In the genomic region with DNA sequence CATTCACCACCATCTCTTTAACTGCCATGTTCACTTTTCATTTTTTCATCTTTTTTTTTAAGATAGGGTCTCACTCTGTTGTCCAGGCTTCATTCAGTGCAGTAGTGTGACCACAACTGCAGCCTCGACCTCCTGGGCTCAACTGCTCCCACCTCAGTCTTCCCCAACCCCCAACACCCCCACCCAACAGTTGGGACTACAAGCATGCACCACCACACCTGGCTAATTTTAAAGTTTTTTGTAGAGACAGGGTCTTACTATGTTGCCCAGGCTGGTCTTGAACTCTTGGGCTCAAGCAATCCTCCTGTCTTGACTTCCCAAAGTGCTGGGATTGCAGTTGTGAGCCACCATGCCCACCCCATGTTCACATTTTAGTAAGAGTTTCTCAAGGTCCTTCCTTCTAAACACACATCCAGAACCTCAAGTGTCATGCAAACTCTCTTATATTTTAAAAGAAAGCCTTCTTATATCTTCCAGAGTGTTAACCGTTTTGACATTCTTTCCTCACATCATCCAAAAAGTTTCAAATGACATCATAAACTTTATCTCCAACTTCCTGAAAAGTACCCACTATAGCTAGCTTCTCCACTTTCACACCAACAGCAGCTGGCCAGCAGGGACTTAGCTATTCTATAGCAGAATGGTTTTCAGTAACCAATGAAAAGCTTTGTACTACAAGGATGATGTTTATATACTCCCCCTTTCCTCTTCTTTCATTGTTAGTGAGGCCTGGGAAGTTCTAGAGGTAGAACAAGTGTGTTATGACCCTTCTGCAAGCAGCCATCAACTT, we compare ENCODE assay signal across 20 cellular contexts. TPM values are rescaled to one million over a fixed set of nuclear protein-coding genes. Genes with fewer than 3 reads are reported as not detected.
DNase-seq lines count a peak whose midpoint lies in the region; ATAC-seq, FAIRE-seq and TF ChIP-seq lines count a peak whose summit lies in the region.
"Had no signal": no experiment of that assay in that cellular context is flagged by ENCODE, and none has a peak within 500 bp of the region (broad histone marks: within the 10 kb centered on the region; RNA-seq: fewer than 3 reads in every experiment).

No MANE protein-coding gene starts in this region.

- peaks cover 17 to 21% of the 10 kb centered on the region in 2 donors for H3K4me1 Mint-ChIP-seq in natural killer cell
- peaks cover 5 to 10% of the 10 kb centered on the region in 2 donors for H3K4me1 Mint-ChIP-seq in natural killer cell treated with Interleukin-12 subunit alpha and Interleukin-12 subunit beta and Interleukin-15 and Interleukin-18, amount 100 ng/mL, for 72 hours (ENCODE audit: low read depth in 2 of 2)
- peaks cover 11% of the 10 kb centered on the region for H3K4me1 Mint-ChIP-seq in stimulated activated effector memory CD8-positive, alpha-beta T cell treated with anti-CD3 and anti-CD28 coated beads, Interleukin-12 subunit alpha, Interleukin-12 subunit beta, amount 100 ng/mL, for 72 hours
- H3K4me1 Mint-ChIP-seq: neural progenitor cell had no signal

- no peaks in the 10 kb centered on the region for H3K36me3 Mint-ChIP-seq in natural killer cell
- H3K36me3 Mint-ChIP-seq in natural killer cell treated with Interleukin-12 subunit alpha and Interleukin-12 subunit beta and Interleukin-15 and Interleukin-18, amount 100 ng/mL, for 72 hours = no peaks in the 10 kb centered on the region
- peaks cover 12% of the 10 kb centered on the region for H3K36me3 Mint-ChIP-seq in stimulated activated effector memory CD8-positive, alpha-beta T cell treated with anti-CD3 and anti-CD28 coated beads, Interleukin-12 subunit alpha, Interleukin-12 subunit beta, amount 100 ng/mL, for 72 hours

- H3K4me3 Mint-ChIP-seq in natural killer cell = no peak overlapping the region
- no peak overlapping the region for H3K4me3 Mint-ChIP-seq in natural killer cell treated with Interleukin-12 subunit alpha and Interleukin-12 subunit beta and Interleukin-15 and Interleukin-18, amount 100 ng/mL, for 72 hours
- no peak overlapping the region for H3K4me3 Mint-ChIP-seq in stimulated activated effector memory CD8-positive, alpha-beta T cell treated with anti-CD3 and anti-CD28 coated beads, Interleukin-12 subunit alpha, Interleukin-12 subunit beta, amount 100 ng/mL, for 72 hours
- H3K4me3 Mint-ChIP-seq: B cell; neural progenitor cell; T-helper 1 cell treated with Interleukin-12 subunit alpha and Interleukin-12 subunit beta and Interleukin-4 antibody, amounts not matched to agents 30 μg/mL and 1 μg/mL, for 36 hours had no signal

- peak overlapping the region; percentile 42 to 68 for H3K27ac Mint-ChIP-seq in natural killer cell
- no peak overlapping the region for H3K27ac Mint-ChIP-seq in natural killer cell treated with Interleukin-12 subunit alpha and Interleukin-12 subunit beta and Interleukin-15 and Interleukin-18, amount 100 ng/mL, for 72 hours
- H3K27ac Mint-ChIP-seq in stimulated activated effector memory CD8-positive, alpha-beta T cell treated with anti-CD3 and anti-CD28 coated beads, Interleukin-12 subunit alpha, Interleukin-12 subunit beta, amount 100 ng/mL, for 72 hours = peak overlapping the region; percentile 12
- H3K27ac Mint-ChIP-seq: B cell; neural progenitor cell; T-helper 1 cell treated with Interleukin-12 subunit alpha and Interleukin-12 subunit beta and Interleukin-4 antibody, amounts not matched to agents 30 μg/mL and 1 μg/mL, for 36 hours had no signal

- H3K9me3 Mint-ChIP-seq in natural killer cell = no peaks in the 10 kb centered on the region
- no peaks in the 10 kb centered on the region for H3K9me3 Mint-ChIP-seq in natural killer cell treated with Interleukin-12 subunit alpha and Interleukin-12 subunit beta and Interleukin-15 and Interleukin-18, amount 100 ng/mL, for 72 hours
- no peaks in the 10 kb centered on the region for H3K9me3 Mint-ChIP-seq in stimulated activated effector memory CD8-positive, alpha-beta T cell treated with anti-CD3 and anti-CD28 coated beads, Interleukin-12 subunit alpha, Interleukin-12 subunit beta, amount 100 ng/mL, for 72 hours
- H3K9me3 Mint-ChIP-seq: neural progenitor cell; T-helper 1 cell treated with Interleukin-12 subunit alpha and Interleukin-12 subunit beta and Interleukin-4 antibody, amounts not matched to agents 30 μg/mL and 1 μg/mL, for 36 hours had no signal

- H3K4me3 ChIP-seq in cardiac fibroblast (replicated peaks in 1 of 2; ENCODE audit: low read depth in 2 of 2, low read length in 2 of 2) = no peak overlapping the region
- H3K4me3 ChIP-seq: body of pancreas, left lung, neural progenitor cell, skin epidermis had no signal

- no peak for FAIRE-seq in frontal cortex (lab: Jason Lieb, UNC)

- TF ChIP-seq CTCF in natural killer cell (IDR thresholded peaks at IDR 0.05) (no peak), cardiac fibroblast (IDR thresholded peaks at IDR 0.05; ENCODE audit: low read depth, low read length) (no peak)

- intact Hi-C loops in natural killer cell (cut with micrococcal nuclease) = no loop called here

- H3K27me3 Mint-ChIP-seq in natural killer cell (ENCODE audit: low read depth in 2 of 2) = no peaks in the 10 kb centered on the region
- no peaks in the 10 kb centered on the region for H3K27me3 Mint-ChIP-seq in natural killer cell treated with Interleukin-12 subunit alpha and Interleukin-12 subunit beta and Interleukin-15 and Interleukin-18, amount 100 ng/mL, for 72 hours
- H3K27me3 Mint-ChIP-seq: B cell had no signal

- ATAC-seq in natural killer cell (no peak), HG03139 (IDR thresholded peaks at IDR 0.05; ENCODE audit: unreplicated experiment) (no peak)
- no peak for ATAC-seq in natural killer cell treated with Interleukin-12 subunit alpha and Interleukin-12 subunit beta and Interleukin-15 and Interleukin-18, amount 100 ng/mL, for 72 hours
- ATAC-seq in stimulated activated effector memory CD8-positive, alpha-beta T cell treated with anti-CD3 and anti-CD28 coated beads, Interleukin-12 subunit alpha, Interleukin-12 subunit beta, amount 100 ng/mL, for 72 hours = no peak
- ATAC-seq: body of pancreas, HCT116, left lung had no signal

- DNase-seq in natural killer cell (no peak), NCI-H510A treated with DMSO at 0.1 percent for 48 hours (lab: John Stamatoyannopoulos, UW) (peak; percentile 83), cardiac fibroblast (ENCODE audit: low read depth in 2 of 2) (peak; percentile 19 to 33), frontal cortex (ENCODE audit: low spot score in 2 of 2) (no peak)
- DNase-seq in natural killer cell treated with Interleukin-12 subunit alpha and Interleukin-12 subunit beta and Interleukin-15 and Interleukin-18, amount 100 ng/mL, for 72 hours (ENCODE audit: low spot score) = no peak
- no peak for DNase-seq in stimulated activated effector memory CD8-positive, alpha-beta T cell treated with anti-CD3 and anti-CD28 coated beads, Interleukin-12 subunit alpha, Interleukin-12 subunit beta, amount 100 ng/mL, for 72 hours (ENCODE audit: low spot score in 2 of 2)
- DNase-seq in activated CD4-positive, alpha-beta T cell treated with anti-CD3 and anti-CD28 coated beads for 48 hours = no peak
- DNase-seq: activated CD4-positive, alpha-beta T cell treated with anti-CD3 and anti-CD28 coated beads, Interleukin-2, amount 50 U/mL, for 1 hour; activated effector memory CD4-positive, alpha-beta T cell treated with anti-CD3 and anti-CD28 coated beads, Interleukin-2, amount 50 U/mL, for 16 hours; body of pancreas; GDM1; glutamatergic neuron; left lung; NCI-H1694 treated with DMSO at 0.1 percent for 48 hours had no signal

RNA-seq across cellular contexts. Expression of gene TRAF4, which starts 49.3 kb away (rescaled TPM):
- total RNA-seq in natural killer cell = 100 to 1,000 TPM in 2 of 3 donors, 10 to 100 TPM in 1; 97.8 to 209 (median 122) TPM
- total RNA-seq in natural killer cell treated with Interleukin-12 subunit alpha and Interleukin-12 subunit beta and Interleukin-15 and Interleukin-18, amount 100 ng/mL, for 72 hours = 100 to 1,000 TPM in 1 of 2 donors, 10 to 100 TPM in 1; 59.7 to 186 TPM
- total RNA-seq in frontal cortex = 60.3 TPM

RNA-seq across cellular contexts. Expression of gene FAM222B, which starts 49.5 kb away (rescaled TPM):
- total RNA-seq in natural killer cell (10 to 100 TPM; 16.9 to 26.0 (median 20.0) TPM), frontal cortex (2.4 TPM)
- 10 to 100 TPM; 21.7 to 23.5 TPM for total RNA-seq in natural killer cell treated with Interleukin-12 subunit alpha and Interleukin-12 subunit beta and Interleukin-15 and Interleukin-18, amount 100 ng/mL, for 72 hours

Comparison
In these comparisons a context has a peak if more than half of its experiments do, and no peak if none do; other contexts are left out.
1. H3K27ac Mint-ChIP-seq: peak in natural killer cell (2 of 2) and stimulated activated effector memory CD8-positive, alpha-beta T cell treated with anti-CD3 and anti-CD28 coated beads, Interleukin-12 subunit alpha, Interleukin-12 subunit beta, amount 100 ng/mL, for 72 hours (single experiment); none in natural killer cell treated with Interleukin-12 subunit alpha and Interleukin-12 subunit beta and Interleukin-15 and Interleukin-18, amount 100 ng/mL, for 72 hours (0 of 2).
2. DNase-seq: peak in NCI-H510A treated with DMSO at 0.1 percent for 48 hours (single experiment) and cardiac fibroblast (2 of 2); none in natural killer cell (single experiment), natural killer cell treated with Interleukin-12 subunit alpha and Interleukin-12 subunit beta and Interleukin-15 and Interleukin-18, amount 100 ng/mL, for 72 hours (single experiment), stimulated activated effector memory CD8-positive, alpha-beta T cell treated with anti-CD3 and anti-CD28 coated beads, Interleukin-12 subunit alpha, Interleukin-12 subunit beta, amount 100 ng/mL, for 72 hours (0 of 2), activated CD4-positive, alpha-beta T cell treated with anti-CD3 and anti-CD28 coated beads for 48 hours (single experiment) and frontal cortex (0 of 2).